Comparison of ENCODE assay signal across 12 cellular contexts in genomic region chr3:190044142-190044541, GRCh38.
DNase-seq lines count a peak whose midpoint lies in the region; ATAC-seq and TF ChIP-seq lines count a peak whose summit lies in the region.
"Had no signal": no experiment of that assay in that cellular context is flagged by ENCODE, and none has a peak within 500 bp of the region (broad histone marks: within the 10 kb centered on the region; RNA-seq: fewer than 3 reads in every experiment).

No MANE protein-coding gene starts in this region.

- DNase-seq in BJ (ENCODE audit: low read depth) (peak; percentile 77), epithelial cell of esophagus (ENCODE audit: low read depth) (peak; percentile 51), body of pancreas (no peak)
- DNase-seq: activated CD4-positive, alpha-beta T cell treated with anti-CD3 and anti-CD28 coated beads for 4 hours; central memory CD4-positive, alpha-beta T cell; stimulated activated CD8-positive, alpha-beta memory T cell treated with anti-CD3 and anti-CD28 coated beads, Interleukin-4, amount 100 ng/mL, for 48 hours had no signal

- POLR2A ChIA-PET in BJ (lab: Charles Lee): no interaction called here

- no peak for TF ChIP-seq POLR2A in body of pancreas (IDR thresholded peaks at IDR 0.05)

- H3K4me3 ChIP-seq in BJ (ENCODE audit: low read depth, low read length): no peak overlapping the region
- no peak overlapping the region for H3K4me3 ChIP-seq in HUES48 (ENCODE audit: low read depth, low read length)
- no peak overlapping the region for H3K4me3 ChIP-seq in epithelial cell of esophagus (ENCODE audit: low read length)
- no peak overlapping the region for H3K4me3 ChIP-seq in muscle layer of colon (ENCODE audit: low read depth in 1 of 2, low read length in 2 of 2)
- no peak overlapping the region for H3K4me3 ChIP-seq in body of pancreas

- H3K36me3 ChIP-seq in BJ (ENCODE audit: control insufficient read depth, insufficient read depth, low read length): no peaks in the 10 kb centered on the region
- no peaks in the 10 kb centered on the region for H3K36me3 ChIP-seq in HUES48 (ENCODE audit: control insufficient read depth, insufficient read depth, low read length)
- H3K36me3 ChIP-seq in muscle layer of colon (ENCODE audit: insufficient read depth, low read length): no peaks in the 10 kb centered on the region
- no peaks in the 10 kb centered on the region for H3K36me3 ChIP-seq in body of pancreas (replicated peaks in 1 of 2; ENCODE audit: insufficient read depth in 1 of 2, low read depth in 2 of 2)

- TF ChIP-seq CTCF in BJ (IDR thresholded peaks at IDR 0.05; ENCODE audit: insufficient read depth, low read depth, low read length) (no peak), epithelial cell of esophagus (IDR thresholded peaks at IDR 0.05; ENCODE audit: insufficient read depth, low read depth, low read length, missing control alignments) (no peak), body of pancreas (IDR thresholded peaks at IDR 0.05) (no peak)

- no peak for ATAC-seq in GM21381 (IDR thresholded peaks at IDR 0.05; ENCODE audit: unreplicated experiment)
- no peak for ATAC-seq in GM18907 (IDR thresholded peaks at IDR 0.05; ENCODE audit: unreplicated experiment)
- ATAC-seq in body of pancreas: no peak
- no peak for ATAC-seq in activated CD4-positive, CD25-positive, alpha-beta regulatory T cell treated with anti-CD3 and anti-CD28 coated beads, Interleukin-2, amount 50 U/mL, for 24 hours

- CTCF ChIA-PET in BJ (lab: Yijun Ruan, JAX): interaction anchor here (0.7 to 1.9 kb wide), 2 partner anchors 15 to 89 kb away, joined by 3 read pairs; no protein-coding TSS in a partner anchor

- peak overlapping the region; percentile 50 for H3K27ac ChIP-seq in HUES48 (ENCODE audit: low read depth, low read length)
- H3K27ac ChIP-seq in muscle layer of colon (ENCODE audit: low read depth, low read length): peak overlapping the region; percentile 57
- no peak overlapping the region for H3K27ac ChIP-seq in body of pancreas
- H3K27ac ChIP-seq: epithelial cell of prostate had no signal

- intact Hi-C loops in body of pancreas (cut with DNase I): no loop called here

- H3K4me1 ChIP-seq in HUES48 (ENCODE audit: control insufficient read depth, insufficient read depth, low read length) (peaks cover 62% of the 10 kb centered on the region), muscle layer of colon (ENCODE audit: insufficient read depth, low read length) (peaks cover 46% of the 10 kb centered on the region), body of pancreas (no peaks in the 10 kb centered on the region)

- H3K27me3 ChIP-seq in BJ (ENCODE audit: control insufficient read depth, insufficient read depth, low read length): no peaks in the 10 kb centered on the region
- no peaks in the 10 kb centered on the region for H3K27me3 ChIP-seq in HUES48 (ENCODE audit: control insufficient read depth, insufficient read depth, low read length)
- no peaks in the 10 kb centered on the region for H3K27me3 ChIP-seq in muscle layer of colon (ENCODE audit: control insufficient read depth in 1 of 2, insufficient read depth in 2 of 2, low read length in 2 of 2)
- H3K27me3 ChIP-seq in body of pancreas: no peaks in the 10 kb centered on the region

- H3K9me3 ChIP-seq in HUES48 (ENCODE audit: control insufficient read depth, insufficient read depth, low read length) (no peaks in the 10 kb centered on the region), muscle layer of colon (ENCODE audit: low read length) (no peaks in the 10 kb centered on the region), body of pancreas (no peaks in the 10 kb centered on the region)

- 57 to 64% methylated on average over 4 of the region's 4 CpGs for WGBS in body of pancreas, 2 donors

- H3K9ac ChIP-seq in HUES48 (ENCODE audit: low read depth, low read length) (no peak overlapping the region; the same call in 1 of the 2 replicates), muscle layer of colon (ENCODE audit: low read length) (no peak overlapping the region)

Comparison
In these comparisons a context has a peak if more than half of its experiments do, and no peak if none do; other contexts are left out.
1. DNase-seq: peak in BJ (single experiment) and epithelial cell of esophagus (single experiment); none in body of pancreas (0 of 4).
2. H3K27ac ChIP-seq: peak in HUES48 (single experiment) and muscle layer of colon (single experiment); none in body of pancreas (0 of 4).